In the genomic region with DNA sequence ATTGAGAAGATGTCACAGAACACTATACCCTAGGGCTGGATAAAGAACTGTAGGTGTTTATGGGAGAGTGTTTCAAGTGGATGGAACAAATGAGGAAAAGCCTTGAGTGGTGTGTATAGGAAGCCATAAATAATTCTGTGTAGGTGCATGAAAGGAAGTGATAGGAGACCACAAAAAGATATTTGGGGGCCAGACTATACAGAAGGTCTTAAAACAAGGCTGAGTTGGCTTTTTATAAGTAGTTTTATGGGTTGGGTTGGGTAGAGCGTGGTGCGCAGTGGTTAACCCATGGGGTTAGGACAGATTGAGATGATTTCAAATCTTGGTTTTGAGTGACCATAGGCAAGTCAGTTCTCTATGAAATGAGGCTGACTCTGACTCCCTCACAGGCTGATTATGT, we compare ENCODE assay signal across 31 cellular contexts.
"Had no signal": no experiment of that assay in that cellular context is flagged by ENCODE, and none has a peak within 500 bp of the region (broad histone marks: within the 10 kb centered on the region; RNA-seq: fewer than 3 reads in every experiment).

No MANE protein-coding gene starts in this region.

- DNase-seq: activated CD4-positive, alpha-beta memory T cell treated with anti-CD3 and anti-CD28 coated beads, Interleukin-2, amount 10 ng/mL, durations not matched to agents 7 days and 5 days; activated CD4-positive, alpha-beta T cell treated with anti-CD3 and anti-CD28 coated beads for 1 hour; activated CD4-positive, alpha-beta T cell treated with anti-CD3 and anti-CD28 coated beads for 4 hours; activated CD4-positive, alpha-beta T cell treated with anti-CD3 and anti-CD28 coated beads, Interleukin-2, amount 10 ng/mL, durations not matched to agents 7 days and 5 days; activated CD4-positive, alpha-beta T cell treated with anti-CD3 and anti-CD28 coated beads, Interleukin-2, amount 50 U/mL, for 4 hours; activated CD8-positive, alpha-beta memory T cell treated with anti-CD3 and anti-CD28 coated beads, Interleukin-2, amount 50 U/mL, for 48 hours; activated gamma-delta T cell; activated naive CD4-positive, alpha-beta T cell; activated naive CD4-positive, alpha-beta T cell treated with anti-CD3 and anti-CD28 coated beads, Interleukin-2, amount 10 ng/mL, durations not matched to agents 7 days and 5 days; activated naive CD8-positive, alpha-beta T cell treated with anti-CD3 and anti-CD28 coated beads, Interleukin-2, amount 10 ng/mL, durations not matched to agents 7 days and 5 days; activated T-cell treated with anti-CD3 and anti-CD28 coated beads for 4 hours; activated T-cell treated with anti-CD3 and anti-CD28 coated beads, Interleukin-2, amount 50 U/mL, for 24 hours; activated T-cell treated with anti-CD3 and anti-CD28 coated beads, Interleukin-2, amount 50 U/mL, for 72 hours; brain microvascular endothelial cell; caudate nucleus; cortex of kidney; dermis blood vessel endothelial cell; effector CD4-positive, alpha-beta T cell; effector memory CD8-positive, alpha-beta T cell; erythroblast; esophagus squamous epithelium; foreskin fibroblast; head of caudate nucleus; T-helper 2 cell had no signal

- H3K27ac ChIP-seq: brain microvascular endothelial cell, esophagus squamous epithelium, VCaP had no signal

- FAIRE-seq: astrocyte, colon, frontal cortex, TTC549 had no signal

- H3K27me3 ChIP-seq: brain microvascular endothelial cell, esophagus squamous epithelium had no signal

- H3K36me3 ChIP-seq: brain microvascular endothelial cell, esophagus squamous epithelium had no signal

- ATAC-seq: activated naive CD4-positive, alpha-beta T cell treated with anti-CD3 and anti-CD28 coated beads, Interleukin-2, amount 50 U/mL, for 72 hours; activated T-cell treated with anti-CD3 and anti-CD28 coated beads, Interleukin-2, amount 50 U/mL, for 72 hours; effector memory CD8-positive, alpha-beta T cell; WTC11 had no signal

- H3K9me3 ChIP-seq: esophagus squamous epithelium had no signal

- H3K4me1 ChIP-seq: esophagus squamous epithelium had no signal

- H3K4me3 ChIP-seq: esophagus squamous epithelium had no signal
